ENCODE assay signal across 12 cellular contexts in the genomic region with DNA sequence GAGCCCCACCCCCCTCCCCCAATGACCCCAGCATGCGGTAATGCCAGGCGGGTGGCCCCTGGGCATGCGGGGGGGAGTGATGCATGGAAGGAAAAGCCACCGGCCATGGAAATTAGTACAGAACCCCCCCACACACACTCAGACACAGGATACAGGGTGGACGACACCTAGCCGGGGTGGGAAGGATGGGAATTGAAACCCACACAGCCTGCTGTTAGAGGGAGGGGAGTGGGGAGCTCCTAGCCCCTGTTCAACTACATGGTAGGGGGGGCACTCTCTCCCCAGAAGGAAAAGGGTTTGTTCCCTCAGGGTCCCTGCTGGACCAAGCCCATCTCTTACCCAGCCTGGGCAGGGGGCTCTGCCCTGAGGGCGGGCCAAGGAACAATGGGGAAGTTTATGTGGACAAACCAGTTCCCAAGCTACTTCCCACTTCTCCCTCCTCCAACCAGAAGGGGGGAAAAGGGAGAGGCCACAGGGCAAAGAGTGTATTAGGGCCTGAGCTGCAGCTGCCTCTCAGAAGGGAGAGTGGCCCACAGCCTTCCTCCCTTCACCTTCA.
DNase-seq lines count a peak whose midpoint lies in the region; ATAC-seq and TF ChIP-seq lines count a peak whose summit lies in the region.
"Had no signal": no experiment of that assay in that cellular context is flagged by ENCODE, and none has a peak within 500 bp of the region (broad histone marks: within the 10 kb centered on the region; RNA-seq: fewer than 3 reads in every experiment).

No MANE protein-coding gene starts in this region.

- H3K4me1 ChIP-seq in neutrophil (ENCODE audit: control insufficient read depth in 1 of 2, insufficient read depth in 1 of 2, low read depth in 1 of 2, low read length in 1 of 2), result peaks cover 22 to 28% of the 10 kb centered on the region in 2 experiments

- H3K27ac ChIP-seq in RWPE1 (peak overlapping the region; percentile 85), neutrophil (peak overlapping the region; percentile 42)

- peaks cover 82% of the 10 kb centered on the region for H3K36me3 ChIP-seq in neutrophil

- peak; percentile 94 for DNase-seq in ELF-1 (ENCODE audit: low read depth, low spot score)
- DNase-seq in RWPE1 (ENCODE audit: low spot score), result no peak
- peak; percentile 44 for DNase-seq in iPS DF 4.7 (ENCODE audit: extremely low read depth, low spot score)
- DNase-seq in OCI-M2 (lab: John Stamatoyannopoulos, UW; ENCODE audit: unreplicated experiment), result no peak
- DNase-seq in NCI-H2107 (lab: John Stamatoyannopoulos, UW), result no peak
- no peak for DNase-seq in COLO668 (lab: John Stamatoyannopoulos, UW; ENCODE audit: unreplicated experiment)
- DNase-seq: activated CD8-positive, alpha-beta T cell treated with anti-CD3 and anti-CD28 coated beads for 36 hours; activated naive CD4-positive, alpha-beta T cell treated with Interleukin-2 at 50 U/mL for 16 hours; AML-193; T-helper 2 cell had no signal

- no peak overlapping the region for H3K4me3 ChIP-seq in neutrophil (ENCODE audit: low read depth in 1 of 2, low read length in 1 of 2)

- no peaks in the 10 kb centered on the region for H3K9me3 ChIP-seq in neutrophil

- H3K27me3 ChIP-seq in neutrophil, result no peaks in the 10 kb centered on the region

- no peak for ATAC-seq in HG03457 (IDR thresholded peaks at IDR 0.05; ENCODE audit: unreplicated experiment)
- ATAC-seq: activated CD8-positive, alpha-beta T cell treated with anti-CD3 and anti-CD28 coated beads for 36 hours had no signal

- CTCF ChIA-PET in RWPE1 (lab: Yijun Ruan, JAX), result no interaction called here

- no peak for TF ChIP-seq CTCF in RWPE1 (conservative IDR thresholded peaks at IDR 0.05; ENCODE audit: low read depth)
- no peak for TF ChIP-seq CTCF in neutrophil (IDR thresholded peaks at IDR 0.05)

- POLR2A ChIA-PET in RWPE1 (lab: Yijun Ruan, JAX; ENCODE audit: low non-redundant PET), result interaction anchor here (0.8 kb wide), 1 partner anchor 26 kb away, joined by 3 read pairs; no protein-coding TSS in a partner anchor

Comparison
In these comparisons a context has a peak if more than half of its experiments do, and no peak if none do; other contexts are left out.
1. DNase-seq: peak in ELF-1 (single experiment) and iPS DF 4.7 (single experiment); none in RWPE1 (single experiment), OCI-M2 (single experiment), NCI-H2107 (single experiment) and COLO668 (single experiment).